In genomic region chr19:16094360-16095070, GRCh38 we compare ENCODE assay signal across 14 cellular contexts. TPM values are rescaled to one million over a fixed set of nuclear protein-coding genes. Genes with fewer than 3 reads are reported as not detected.
DNase-seq lines count a peak whose midpoint lies in the region; ATAC-seq and TF ChIP-seq lines count a peak whose summit lies in the region.
"Had no signal": no experiment of that assay in that cellular context is flagged by ENCODE, and none has a peak within 500 bp of the region (broad histone marks: within the 10 kb centered on the region; RNA-seq: fewer than 3 reads in every experiment).

No MANE protein-coding gene starts in this region.

- H3K4me3 Mint-ChIP-seq in HFFc6, result no peak overlapping the region
- H3K4me3 Mint-ChIP-seq in central memory CD8-positive, alpha-beta T cell, result no peak overlapping the region
- no peak overlapping the region for H3K4me3 Mint-ChIP-seq in naive B cell
- H3K4me3 Mint-ChIP-seq: CD14-positive monocyte had no signal

- H3K4me1 Mint-ChIP-seq in HFFc6 (ENCODE audit: low read depth) (peaks cover 51% of the 10 kb centered on the region), naive B cell (peaks cover 14 to 19% (median 18%) of the 10 kb centered on the region in 3 donors)
- H3K4me1 Mint-ChIP-seq in central memory CD8-positive, alpha-beta T cell, result peaks cover 26% of the 10 kb centered on the region
- H3K4me1 Mint-ChIP-seq: CD14-positive monocyte had no signal

- H3K27ac ChIP-seq in 22Rv1, result 0 out of 2 replicates have a peak overlapping the region, but pooled peaks have one; percentile 13
- H3K27ac ChIP-seq: foreskin keratinocyte had no signal

- H3K27ac Mint-ChIP-seq in HFFc6, result peak overlapping the region; percentile 81
- H3K27ac Mint-ChIP-seq in central memory CD8-positive, alpha-beta T cell (ENCODE audit: low read depth), result peak overlapping the region; percentile 65
- peak overlapping the region in 4 of 6 donors; percentile 2 to 90 (median 75) for H3K27ac Mint-ChIP-seq in naive B cell

- TF ChIP-seq CTCF in 22Rv1 (IDR thresholded peaks at IDR 0.05) (no peak), HFFc6 (IDR thresholded peaks at IDR 0.05) (no peak)

- DNase-seq in HFFc6, result no peak
- no peak for DNase-seq in central memory CD8-positive, alpha-beta T cell (ENCODE audit: low spot score in 2 of 2)
- DNase-seq in naive B cell, result no peak
- no peak for DNase-seq in NK-92 treated with Interleukin-12 subunit alpha and Interleukin-12 subunit beta, amount 100 ng/mL, for 24 hours (lab: John Stamatoyannopoulos, UW)
- DNase-seq in cerebellar cortex (ENCODE audit: low spot score), result no peak
- DNase-seq in COR-L47 (lab: John Stamatoyannopoulos, UW), result no peak
- DNase-seq: caudate nucleus, foreskin keratinocyte, NCI-H1048, NCI-H526 treated with DMSO at 0.1 percent for 48 hours, SK-N-SH had no signal

- H3K36me3 Mint-ChIP-seq in HFFc6 (ENCODE audit: low read depth), result peaks cover 71% of the 10 kb centered on the region
- peaks cover 92% of the 10 kb centered on the region for H3K36me3 Mint-ChIP-seq in central memory CD8-positive, alpha-beta T cell (ENCODE audit: insufficient read depth)
- peaks cover 14 to 41% of the 10 kb centered on the region in 2 donors for H3K36me3 Mint-ChIP-seq in naive B cell

- no peak for ATAC-seq in central memory CD8-positive, alpha-beta T cell (replicated peaks; ENCODE audit: extremely low read depth, poor library complexity, severe bottlenecking)
- ATAC-seq in naive B cell (ENCODE audit: low read depth in 2 of 2) (peak in 1 of 2 donors; percentile 12), HG02678 (IDR thresholded peaks at IDR 0.05; ENCODE audit: unreplicated experiment) (no peak)
- ATAC-seq: foreskin keratinocyte had no signal

- H3K27me3 Mint-ChIP-seq in HFFc6 (ENCODE audit: insufficient read depth) (peaks cover 23% of the 10 kb centered on the region), naive B cell (no peaks in the 10 kb centered on the region)
- H3K27me3 Mint-ChIP-seq in central memory CD8-positive, alpha-beta T cell, result no peaks in the 10 kb centered on the region

- H3K9me3 Mint-ChIP-seq in HFFc6, result no peaks in the 10 kb centered on the region
- H3K9me3 Mint-ChIP-seq in central memory CD8-positive, alpha-beta T cell, result no peaks in the 10 kb centered on the region
- H3K9me3 Mint-ChIP-seq in naive B cell, result no peaks in the 10 kb centered on the region
- H3K9me3 Mint-ChIP-seq: CD14-positive monocyte had no signal

RNA-seq across cellular contexts. Expression of gene RAB8A, which starts 17.2 kb away (rescaled TPM):
- 100 to 1,000 TPM in 3 of 6 experiments, 10 to 100 TPM in 3; 93.5 to 103 (median 100) TPM for total RNA-seq in HFFc6 (2021; fragmentation: NEBNext Ultra II Directional; extraction: Animal tissue kit (Norgen Biotek cat#: 25700))
- polyA plus RNA-seq in naive B cell (ENCODE audit: low read depth in 6 of 6), result 100 to 1,000 TPM in 5 of 6 donors, 10 to 100 TPM in 1; 98.8 to 134 (median 112) TPM

RNA-seq across cellular contexts. Expression of gene TPM4, which starts 18.2 kb away (rescaled TPM):
- 1,000 to 10,000 TPM in 4 of 6 experiments, 100 to 1,000 TPM in 2; 973 to 1,332 (median 1,247) TPM for total RNA-seq in HFFc6 (2021; fragmentation: NEBNext Ultra II Directional; extraction: Animal tissue kit (Norgen Biotek cat#: 25700))
- polyA plus RNA-seq in naive B cell (ENCODE audit: low read depth in 6 of 6), result 10 to 100 TPM; 53.6 to 85.7 (median 76.7) TPM

RNA-seq across cellular contexts. Expression of gene HSH2D, which starts 49.0 kb away (rescaled TPM):
- not detected for total RNA-seq in HFFc6 (2021; fragmentation: NEBNext Ultra II Directional; extraction: Animal tissue kit (Norgen Biotek cat#: 25700))
- 10 to 100 TPM; 25.7 to 53.2 (median 40.1) TPM for polyA plus RNA-seq in naive B cell (ENCODE audit: low read depth in 6 of 6)
- polyA plus RNA-seq: SK-N-SH had no signal
